12 cellular contexts compared by ENCODE assay signal in the genomic region with DNA sequence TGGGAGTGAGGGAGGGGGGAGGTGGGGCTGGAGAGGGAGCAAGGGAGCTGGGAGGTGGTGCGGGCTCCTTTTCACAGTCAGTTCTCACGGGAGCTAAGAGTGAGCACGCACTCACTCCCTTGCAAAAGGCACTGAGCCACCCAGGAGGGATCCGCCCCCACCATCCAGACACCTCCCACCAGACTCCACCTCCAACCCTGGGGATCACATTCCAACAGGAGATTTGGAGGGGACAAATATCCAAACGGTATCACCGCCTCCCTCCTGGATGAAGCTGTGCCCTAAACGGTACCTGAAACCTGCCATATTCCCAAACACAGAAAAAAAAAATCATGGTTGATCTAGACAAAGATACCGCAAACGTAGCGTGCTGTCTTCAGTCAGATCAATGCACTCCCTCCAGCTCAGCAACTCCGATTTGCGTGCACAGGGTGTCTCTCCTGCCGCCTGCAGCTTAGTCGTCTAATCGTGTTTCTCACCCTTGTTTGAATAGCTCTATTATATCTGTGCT. TPM values are rescaled to one million over a fixed set of nuclear protein-coding genes. Genes with fewer than 3 reads are reported as not detected.
DNase-seq lines count a peak whose midpoint lies in the region; ATAC-seq and TF ChIP-seq lines count a peak whose summit lies in the region.
"Had no signal": no experiment of that assay in that cellular context is flagged by ENCODE, and none has a peak within 500 bp of the region (broad histone marks: within the 10 kb centered on the region; RNA-seq: fewer than 3 reads in every experiment).

No MANE protein-coding gene starts in this region.

- WGBS in iPS DF 6.9 (ENCODE audit: insufficient coverage, insufficient read length), result no CpG with 5 or more reads among the region's 15 CpGs
- no CpG with 5 or more reads among the region's 15 CpGs for WGBS in trophoblast cell (ENCODE audit: extremely low coverage, insufficient coverage, insufficient read length)

- H2AK5ac ChIP-seq in trophoblast cell (ENCODE audit: low read length), result no peak overlapping the region

- H4K91ac ChIP-seq in trophoblast cell (ENCODE audit: low read depth, low read length), result no peak overlapping the region

- H3K18ac ChIP-seq in trophoblast cell (ENCODE audit: low read length), result no peak overlapping the region

- H3K27ac ChIP-seq in HUES48 (ENCODE audit: low read depth, low read length), result no peak overlapping the region
- no peak overlapping the region for H3K27ac ChIP-seq in WERI-Rb-1
- no peak overlapping the region for H3K27ac ChIP-seq in iPS DF 6.9 (ENCODE audit: low read length)
- no peak overlapping the region for H3K27ac ChIP-seq in trophoblast cell (ENCODE audit: low read depth, low read length)
- H3K27ac ChIP-seq: uterus had no signal

- H2BK5ac ChIP-seq in trophoblast cell (ENCODE audit: low read depth, low read length, poor library complexity), result no peak overlapping the region

- no peak overlapping the region for H2BK12ac ChIP-seq in trophoblast cell (ENCODE audit: low read length)

- no peak overlapping the region for H4K12ac ChIP-seq in trophoblast cell (ENCODE audit: low read depth, low read length)

- H3K14ac ChIP-seq in trophoblast cell (ENCODE audit: low read length), result no peak overlapping the region

- no peak overlapping the region for H4K8ac ChIP-seq in trophoblast cell (ENCODE audit: low read depth, low read length)

- H3K36me3 ChIP-seq in HUES48 (ENCODE audit: control insufficient read depth, insufficient read depth, low read length) (no peaks in the 10 kb centered on the region), WERI-Rb-1 (no peaks in the 10 kb centered on the region), iPS DF 6.9 (ENCODE audit: control insufficient read depth, insufficient read depth, low read length) (no peaks in the 10 kb centered on the region), trophoblast cell (ENCODE audit: control insufficient read depth in 1 of 2, insufficient read depth in 2 of 2, low read length in 2 of 2) (no peaks in the 10 kb centered on the region)
- H3K36me3 ChIP-seq: uterus had no signal

- H3K27me3 ChIP-seq in HUES48 (ENCODE audit: control insufficient read depth, insufficient read depth, low read length) (no peaks in the 10 kb centered on the region), WERI-Rb-1 (ENCODE audit: insufficient read depth, low read depth, severe bottlenecking) (no peaks in the 10 kb centered on the region), iPS DF 6.9 (ENCODE audit: control insufficient read depth, insufficient read depth, low read length) (no peaks in the 10 kb centered on the region), trophoblast cell (ENCODE audit: insufficient read depth, low read length) (no peaks in the 10 kb centered on the region)
- H3K27me3 ChIP-seq: uterus had no signal

- H3K9me3 ChIP-seq in HUES48 (ENCODE audit: control insufficient read depth, insufficient read depth, low read length) (no peaks in the 10 kb centered on the region), WERI-Rb-1 (ENCODE audit: severe bottlenecking) (no peaks in the 10 kb centered on the region), iPS DF 6.9 (ENCODE audit: control insufficient read depth, insufficient read depth, low read length) (no peaks in the 10 kb centered on the region), trophoblast cell (ENCODE audit: insufficient read depth, low read depth, low read length) (no peaks in the 10 kb centered on the region)
- H3K9me3 ChIP-seq: uterus had no signal

- H3K4me1 ChIP-seq in HUES48 (ENCODE audit: control insufficient read depth, insufficient read depth, low read length), result peaks cover 10% of the 10 kb centered on the region
- no peaks in the 10 kb centered on the region for H3K4me1 ChIP-seq in iPS DF 6.9 (ENCODE audit: control insufficient read depth, insufficient read depth, low read length)
- H3K4me1 ChIP-seq in trophoblast cell (ENCODE audit: control insufficient read depth in 1 of 2, insufficient read depth in 2 of 2, low read length in 2 of 2), result no peaks in the 10 kb centered on the region
- H3K4me1 ChIP-seq: uterus had no signal

- H3K23ac ChIP-seq in trophoblast cell (ENCODE audit: low read length), result no peak overlapping the region

- no peak overlapping the region for H2AFZ ChIP-seq in trophoblast cell (ENCODE audit: insufficient read depth, low read length, poor library complexity)

- no peaks in the 10 kb centered on the region for H3K79me1 ChIP-seq in trophoblast cell (ENCODE audit: low read length)

- peak overlapping the region; percentile 19 for H3K4me2 ChIP-seq in trophoblast cell (ENCODE audit: low read length)

- H3K4me3 ChIP-seq in HUES48 (ENCODE audit: low read depth, low read length) (peak overlapping the region; percentile 53), WERI-Rb-1 (ENCODE audit: low read depth, low read length) (no peak overlapping the region), iPS DF 6.9 (ENCODE audit: low read length) (peak overlapping the region; percentile 16; the same call in 1 of the 2 replicates), trophoblast cell (ENCODE audit: low read depth, low read length) (no peak overlapping the region)
- H3K4me3 ChIP-seq: uterus had no signal

- TF ChIP-seq CTCF in WERI-Rb-1 (IDR thresholded peaks at IDR 0.05; ENCODE audit: low read depth, low read length), result no peak

- no peak for ATAC-seq in GM21737 (IDR thresholded peaks at IDR 0.05; ENCODE audit: unreplicated experiment)
- no peak for ATAC-seq in HG03565 (IDR thresholded peaks at IDR 0.05; ENCODE audit: unreplicated experiment)

- H2BK120ac ChIP-seq in trophoblast cell (ENCODE audit: insufficient read depth, low read length, poor library complexity), result no peak overlapping the region

- H3K9ac ChIP-seq in HUES48 (ENCODE audit: low read depth, low read length) (no peak overlapping the region), trophoblast cell (ENCODE audit: low read length) (no peak overlapping the region)

- H3K4ac ChIP-seq in trophoblast cell (ENCODE audit: low read depth, low read length), result no peak overlapping the region

- peak; percentile 11 for DNase-seq in WERI-Rb-1
- no peak for DNase-seq in iPS DF 6.9 (ENCODE audit: low read depth, low spot score)
- no peak for DNase-seq in trophoblast cell
- no peak for DNase-seq in Kasumi-1 (lab: John Stamatoyannopoulos, UW)
- DNase-seq: activated T-cell treated with anti-CD3 and anti-CD28 coated beads, Interleukin-2, amount 50 U/mL, for 1 hour; aorta; erythroblast; NCI-H1105; uterus had no signal

- H3K79me2 ChIP-seq in trophoblast cell (ENCODE audit: control insufficient read depth, insufficient read depth, low read length, poor library complexity), result no peaks in the 10 kb centered on the region

RNA-seq across cellular contexts. Expression of a gene that starts 20.3 kb away (rescaled TPM):
- polyA plus RNA-seq in trophoblast cell (2013), result 34.2 and 36.3 TPM in 2 replicates

RNA-seq across cellular contexts. Expression of a gene that starts 59.0 kb away (rescaled TPM):
- polyA plus RNA-seq in trophoblast cell (2013), result not detected in 2 replicates
- polyA plus RNA-seq: aorta had no signal

Comparison
In these comparisons a context has a peak if more than half of its experiments do, and no peak if none do; other contexts are left out.
1. H3K4me3 ChIP-seq: peak in HUES48 (single experiment) and iPS DF 6.9 (single experiment); none in WERI-Rb-1 (single experiment) and trophoblast cell (single experiment).